ENCODE assay signal across 2 cellular contexts in genomic region chr9:5786370-5787127, GRCh38.
TF ChIP-seq lines count a peak whose summit lies in the region.

No MANE protein-coding gene starts in this region.

TF ChIP-seq in SK-N-SH treated with all-trans-retinoic acid at 6 μM for 48 hours, 23 proteins besides CTCF, POLR2A, EP300 and RAD21 (continued from another document):
- TF ChIP-seq OSR1 (CRISPR knock-in tag; IDR thresholded peaks at IDR 0.05), result no peak

TF ChIP-seq in SK-N-SH, 30 proteins besides CTCF, POLR2A, EP300 and RAD21 (continued from another document):
- TF ChIP-seq PBX3 (IDR thresholded peaks at IDR 0.05), result no peak
